1 cellular context compared by ENCODE assay signal in the genomic region with DNA sequence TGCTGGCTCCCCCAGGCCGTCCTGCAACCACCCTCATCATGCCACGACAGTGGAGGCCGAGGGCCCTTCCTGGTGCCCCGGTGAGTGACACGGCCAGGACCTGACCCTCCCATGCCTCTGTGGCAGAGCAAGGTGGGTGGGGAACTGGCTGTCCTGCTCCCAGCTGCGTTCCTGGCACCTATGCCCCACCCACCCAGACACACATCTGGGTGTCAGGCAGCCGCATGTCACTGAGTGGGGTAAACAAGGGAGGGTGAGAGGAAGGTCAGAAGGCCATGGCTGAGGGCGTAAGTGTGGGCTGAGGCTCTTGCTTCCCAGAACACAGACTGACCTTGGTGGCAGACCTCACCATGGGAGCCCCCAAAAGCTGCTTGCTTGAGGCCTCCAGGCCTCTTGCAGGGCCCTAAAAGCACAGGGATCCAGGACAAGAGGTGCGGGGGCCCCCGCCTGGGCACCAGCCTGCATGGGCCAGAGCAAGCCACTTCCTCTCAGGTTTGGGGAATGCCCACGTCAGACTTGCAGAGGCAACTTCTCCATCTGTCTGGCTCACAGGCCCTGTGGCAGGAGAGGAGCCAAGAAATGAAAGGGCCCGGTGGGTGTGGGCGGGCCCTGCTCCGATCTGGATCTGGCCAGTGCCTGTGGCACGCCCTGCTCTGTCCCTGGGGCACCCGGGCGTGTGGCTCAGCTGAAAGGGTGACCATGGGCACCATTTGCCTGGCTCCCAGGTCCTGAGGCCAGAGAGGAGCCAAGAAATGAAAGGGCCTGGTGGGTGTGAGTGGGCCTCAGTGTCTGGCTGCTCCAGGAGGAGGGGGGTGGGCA.
A peak's percentile ranks its signal among the peaks of the same experiment; 100 is the strongest.
TF ChIP-seq lines count a peak whose summit lies in the region.

No MANE protein-coding gene starts in this region.

TF ChIP-seq in HepG2, 621 proteins besides CTCF, POLR2A, EP300 and RAD21 (continued from another document and continues in another):
- TF ChIP-seq, protein P1, sequence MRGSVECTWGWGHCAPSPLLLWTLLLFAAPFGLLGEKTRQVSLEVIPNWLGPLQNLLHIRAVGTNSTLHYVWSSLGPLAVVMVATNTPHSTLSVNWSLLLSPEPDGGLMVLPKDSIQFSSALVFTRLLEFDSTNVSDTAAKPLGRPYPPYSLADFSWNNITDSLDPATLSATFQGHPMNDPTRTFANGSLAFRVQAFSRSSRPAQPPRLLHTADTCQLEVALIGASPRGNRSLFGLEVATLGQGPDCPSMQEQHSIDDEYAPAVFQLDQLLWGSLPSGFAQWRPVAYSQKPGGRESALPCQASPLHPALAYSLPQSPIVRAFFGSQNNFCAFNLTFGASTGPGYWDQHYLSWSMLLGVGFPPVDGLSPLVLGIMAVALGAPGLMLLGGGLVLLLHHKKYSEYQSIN (CRISPR knock-in tag; IDR thresholded peaks at IDR 0.05; ENCODE audit: borderline replicate concordance) = no peak
- TF ChIP-seq MAF1 (CRISPR knock-in tag; IDR thresholded peaks at IDR 0.05; ENCODE audit: borderline replicate concordance) (no peak), ZNF430 (CRISPR knock-in tag; IDR thresholded peaks at IDR 0.05) (peak; percentile 74), NR2C2 (CRISPR knock-in tag; IDR thresholded peaks at IDR 0.05; ENCODE audit: borderline replicate concordance) (no peak), PCBP1 (IDR thresholded peaks at IDR 0.05; ENCODE audit: borderline replicate concordance, low read depth, low read length) (0 out of 2 replicates have a peak, but pooled peaks have one; percentile 12), ZNF644 (CRISPR knock-in tag; IDR thresholded peaks at IDR 0.05; ENCODE audit: low read depth) (no peak; the same call in 1 of the 2 replicates), ZNF292 (CRISPR knock-in tag; IDR thresholded peaks at IDR 0.05; ENCODE audit: borderline replicate concordance, low read depth) (0 out of 2 replicates have a peak, but pooled peaks have one; percentile 10), FOXK1 (CRISPR knock-in tag; IDR thresholded peaks at IDR 0.05; ENCODE audit: borderline replicate concordance, low read depth) (peak; percentile 92), GABPB1 (CRISPR knock-in tag; IDR thresholded peaks at IDR 0.05) (peak; percentile 35), DPF2 (CRISPR knock-in tag; IDR thresholded peaks at IDR 0.05; ENCODE audit: borderline replicate concordance, low read depth) (no peak; the same call in 1 of the 2 replicates), AKAP8 (CRISPR knock-in tag; IDR thresholded peaks at IDR 0.05) (no peak), ZFP1 (CRISPR knock-in tag; IDR thresholded peaks at IDR 0.05) (0 out of 2 replicates have a peak, but pooled peaks have one; percentile 28), ZNF546 (CRISPR knock-in tag; conservative IDR thresholded peaks at IDR 0.05) (0 out of 2 replicates have a peak, but pooled peaks have one; percentile 61), ZNF589 (CRISPR knock-in tag; conservative IDR thresholded peaks at IDR 0.05) (peak; percentile 65; the same call in 1 of the 2 replicates), ZZZ3 (CRISPR knock-in tag; IDR thresholded peaks at IDR 0.05; ENCODE audit: borderline replicate concordance) (0 out of 2 replicates have a peak, but pooled peaks have one; percentile 16), HNRNPLL (IDR thresholded peaks at IDR 0.05; ENCODE audit: low read depth, low read length, poor library complexity, severe bottlenecking) (peak; percentile 11), HES4 (CRISPR knock-in tag; IDR thresholded peaks at IDR 0.05; ENCODE audit: borderline replicate concordance) (0 out of 2 replicates have a peak, but pooled peaks have one; percentile 14), ZNF788 (CRISPR knock-in tag; IDR thresholded peaks at IDR 0.05; ENCODE audit: borderline replicate concordance) (no peak), RXRB (CRISPR knock-in tag; IDR thresholded peaks at IDR 0.05; ENCODE audit: borderline replicate concordance) (peak; percentile 73; the same call in 1 of the 2 replicates), ZNF550 (CRISPR knock-in tag; IDR thresholded peaks at IDR 0.05; ENCODE audit: borderline replicate concordance) (0 out of 2 replicates have a peak, but pooled peaks have one; percentile 30), ZNF616 (CRISPR knock-in tag; IDR thresholded peaks at IDR 0.05; ENCODE audit: low read depth) (0 out of 2 replicates have a peak, but pooled peaks have one; percentile 6), ZNF260 (CRISPR knock-in tag; IDR thresholded peaks at IDR 0.05; ENCODE audit: borderline replicate concordance, low read depth) (no peak), MYC (CRISPR knock-in tag; IDR thresholded peaks at IDR 0.05; ENCODE audit: borderline replicate concordance) (peak; percentile 45), FOXM1 (CRISPR knock-in tag; IDR thresholded peaks at IDR 0.05) (no peak), TEAD3 (CRISPR knock-in tag; optimal IDR thresholded peaks at IDR 0.05; ENCODE audit: borderline replicate concordance) (peak; percentile 78), PCBP2 (optimal IDR thresholded peaks at IDR 0.05; ENCODE audit: low read depth, low read length, poor library complexity, severe bottlenecking) (no peak), GATAD2A (CRISPR knock-in tag; IDR thresholded peaks at IDR 0.05) (peak; percentile 76), ZKSCAN5 (CRISPR knock-in tag; IDR thresholded peaks at IDR 0.05) (no peak), HMG20A (CRISPR knock-in tag; IDR thresholded peaks at IDR 0.05; ENCODE audit: borderline replicate concordance) (peak; percentile 38; the same call in 1 of the 2 replicates), ZNF232 (CRISPR knock-in tag; IDR thresholded peaks at IDR 0.05; ENCODE audit: borderline replicate concordance) (no peak), SOX13 (IDR thresholded peaks at IDR 0.05) (no peak), SOX13 (CRISPR knock-in tag; conservative IDR thresholded peaks at IDR 0.05 in 1 of 2, IDR thresholded peaks at IDR 0.05 in 1 of 2) (peak in 1 of 2 experiments; percentile 45; a peak in 1 of 4 replicates), SKI (IDR thresholded peaks at IDR 0.05; ENCODE audit: partially characterized antibody) (peak; percentile 50), ZFX (CRISPR knock-in tag; IDR thresholded peaks at IDR 0.05; ENCODE audit: low read depth) (peak; percentile 74), THAP11 (CRISPR knock-in tag; IDR thresholded peaks at IDR 0.05) (peak; percentile 58)
- TF ChIP-seq, protein P2, sequence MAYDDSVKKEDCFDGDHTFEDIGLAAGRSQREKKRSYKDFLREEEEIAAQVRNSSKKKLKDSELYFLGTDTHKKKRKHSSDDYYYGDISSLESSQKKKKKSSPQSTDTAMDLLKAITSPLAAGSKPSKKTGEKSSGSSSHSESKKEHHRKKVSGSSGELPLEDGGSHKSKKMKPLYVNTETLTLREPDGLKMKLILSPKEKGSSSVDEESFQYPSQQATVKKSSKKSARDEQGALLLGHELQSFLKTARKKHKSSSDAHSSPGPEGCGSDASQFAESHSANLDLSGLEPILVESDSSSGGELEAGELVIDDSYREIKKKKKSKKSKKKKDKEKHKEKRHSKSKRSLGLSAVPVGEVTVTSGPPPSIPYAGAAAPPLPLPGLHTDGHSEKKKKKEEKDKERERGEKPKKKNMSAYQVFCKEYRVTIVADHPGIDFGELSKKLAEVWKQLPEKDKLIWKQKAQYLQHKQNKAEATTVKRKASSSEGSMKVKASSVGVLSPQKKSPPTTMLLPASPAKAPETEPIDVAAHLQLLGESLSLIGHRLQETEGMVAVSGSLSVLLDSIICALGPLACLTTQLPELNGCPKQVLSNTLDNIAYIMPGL (CRISPR knock-in tag; IDR thresholded peaks at IDR 0.05; ENCODE audit: borderline replicate concordance in 1 of 2, low read depth in 1 of 2) = peak in 1 of 2 experiments; percentile 59; a peak in 1 of 4 replicates
- TF ChIP-seq, protein P3, sequence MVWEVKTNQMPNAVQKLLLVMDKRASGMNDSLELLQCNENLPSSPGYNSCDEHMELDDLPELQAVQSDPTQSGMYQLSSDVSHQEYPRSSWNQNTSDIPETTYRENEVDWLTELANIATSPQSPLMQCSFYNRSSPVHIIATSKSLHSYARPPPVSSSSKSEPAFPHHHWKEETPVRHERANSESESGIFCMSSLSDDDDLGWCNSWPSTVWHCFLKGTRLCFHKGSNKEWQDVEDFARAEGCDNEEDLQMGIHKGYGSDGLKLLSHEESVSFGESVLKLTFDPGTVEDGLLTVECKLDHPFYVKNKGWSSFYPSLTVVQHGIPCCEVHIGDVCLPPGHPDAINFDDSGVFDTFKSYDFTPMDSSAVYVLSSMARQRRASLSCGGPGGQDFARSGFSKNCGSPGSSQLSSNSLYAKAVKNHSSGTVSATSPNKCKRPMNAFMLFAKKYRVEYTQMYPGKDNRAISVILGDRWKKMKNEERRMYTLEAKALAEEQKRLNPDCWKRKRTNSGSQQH (CRISPR knock-in tag; IDR thresholded peaks at IDR 0.05; ENCODE audit: low read depth) = peak; percentile 3; the same call in 1 of the 2 replicates
- TF ChIP-seq, protein P4, sequence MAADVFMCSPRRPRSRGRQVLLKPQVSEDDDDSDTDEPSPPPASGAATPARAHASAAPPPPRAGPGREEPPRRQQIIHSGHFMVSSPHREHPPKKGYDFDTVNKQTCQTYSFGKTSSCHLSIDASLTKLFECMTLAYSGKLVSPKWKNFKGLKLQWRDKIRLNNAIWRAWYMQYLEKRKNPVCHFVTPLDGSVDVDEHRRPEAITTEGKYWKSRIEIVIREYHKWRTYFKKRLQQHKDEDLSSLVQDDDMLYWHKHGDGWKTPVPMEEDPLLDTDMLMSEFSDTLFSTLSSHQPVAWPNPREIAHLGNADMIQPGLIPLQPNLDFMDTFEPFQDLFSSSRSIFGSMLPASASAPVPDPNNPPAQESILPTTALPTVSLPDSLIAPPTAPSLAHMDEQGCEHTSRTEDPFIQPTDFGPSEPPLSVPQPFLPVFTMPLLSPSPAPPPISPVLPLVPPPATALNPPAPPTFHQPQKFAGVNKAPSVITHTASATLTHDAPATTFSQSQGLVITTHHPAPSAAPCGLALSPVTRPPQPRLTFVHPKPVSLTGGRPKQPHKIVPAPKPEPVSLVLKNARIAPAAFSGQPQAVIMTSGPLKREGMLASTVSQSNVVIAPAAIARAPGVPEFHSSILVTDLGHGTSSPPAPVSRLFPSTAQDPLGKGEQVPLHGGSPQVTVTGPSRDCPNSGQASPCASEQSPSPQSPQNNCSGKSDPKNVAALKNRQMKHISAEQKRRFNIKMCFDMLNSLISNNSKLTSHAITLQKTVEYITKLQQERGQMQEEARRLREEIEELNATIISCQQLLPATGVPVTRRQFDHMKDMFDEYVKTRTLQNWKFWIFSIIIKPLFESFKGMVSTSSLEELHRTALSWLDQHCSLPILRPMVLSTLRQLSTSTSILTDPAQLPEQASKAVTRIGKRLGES (CRISPR knock-in tag; IDR thresholded peaks at IDR 0.05; ENCODE audit: borderline replicate concordance) = no peak
- TF ChIP-seq, protein P5, sequence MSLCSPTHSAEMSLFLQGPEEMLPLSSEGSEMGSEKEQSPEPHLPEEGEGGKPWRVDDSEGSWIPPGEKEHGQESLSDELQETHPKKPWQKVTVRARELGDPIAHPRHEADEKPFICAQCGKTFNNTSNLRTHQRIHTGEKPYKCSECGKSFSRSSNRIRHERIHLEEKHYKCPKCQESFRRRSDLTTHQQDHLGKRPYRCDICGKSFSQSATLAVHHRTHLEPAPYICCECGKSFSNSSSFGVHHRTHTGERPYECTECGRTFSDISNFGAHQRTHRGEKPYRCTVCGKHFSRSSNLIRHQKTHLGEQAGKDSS (CRISPR knock-in tag; IDR thresholded peaks at IDR 0.05; ENCODE audit: borderline replicate concordance, low read depth) = peak; percentile 71; the same call in 1 of the 2 replicates
- TF ChIP-seq, protein P6, sequence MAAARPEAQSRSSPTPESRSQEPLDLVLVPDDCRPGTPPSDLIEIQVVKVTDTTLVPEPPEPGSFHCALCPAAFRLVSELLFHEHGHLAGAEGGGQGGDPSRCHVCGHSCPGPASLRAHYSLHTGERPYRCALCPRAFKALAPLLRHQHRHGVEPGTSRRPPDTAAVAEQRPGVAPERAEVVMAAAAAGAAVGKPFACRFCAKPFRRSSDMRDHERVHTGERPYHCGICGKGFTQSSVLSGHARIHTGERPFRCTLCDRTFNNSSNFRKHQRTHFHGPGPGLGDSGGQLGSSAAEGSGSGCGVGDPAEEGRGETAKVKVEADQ (CRISPR knock-in tag; IDR thresholded peaks at IDR 0.05; ENCODE audit: borderline replicate concordance) = no peak
- TF ChIP-seq, protein P7, sequence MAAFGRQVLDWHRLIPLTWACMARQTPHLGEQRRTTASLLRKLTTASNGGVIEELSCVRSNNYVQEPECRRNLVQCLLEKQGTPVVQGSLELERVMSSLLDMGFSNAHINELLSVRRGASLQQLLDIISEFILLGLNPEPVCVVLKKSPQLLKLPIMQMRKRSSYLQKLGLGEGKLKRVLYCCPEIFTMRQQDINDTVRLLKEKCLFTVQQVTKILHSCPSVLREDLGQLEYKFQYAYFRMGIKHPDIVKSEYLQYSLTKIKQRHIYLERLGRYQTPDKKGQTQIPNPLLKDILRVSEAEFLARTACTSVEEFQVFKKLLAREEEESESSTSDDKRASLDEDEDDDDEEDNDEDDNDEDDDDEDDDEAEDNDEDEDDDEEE (CRISPR knock-in tag; IDR thresholded peaks at IDR 0.05) = no peak
- TF ChIP-seq, protein P8, sequence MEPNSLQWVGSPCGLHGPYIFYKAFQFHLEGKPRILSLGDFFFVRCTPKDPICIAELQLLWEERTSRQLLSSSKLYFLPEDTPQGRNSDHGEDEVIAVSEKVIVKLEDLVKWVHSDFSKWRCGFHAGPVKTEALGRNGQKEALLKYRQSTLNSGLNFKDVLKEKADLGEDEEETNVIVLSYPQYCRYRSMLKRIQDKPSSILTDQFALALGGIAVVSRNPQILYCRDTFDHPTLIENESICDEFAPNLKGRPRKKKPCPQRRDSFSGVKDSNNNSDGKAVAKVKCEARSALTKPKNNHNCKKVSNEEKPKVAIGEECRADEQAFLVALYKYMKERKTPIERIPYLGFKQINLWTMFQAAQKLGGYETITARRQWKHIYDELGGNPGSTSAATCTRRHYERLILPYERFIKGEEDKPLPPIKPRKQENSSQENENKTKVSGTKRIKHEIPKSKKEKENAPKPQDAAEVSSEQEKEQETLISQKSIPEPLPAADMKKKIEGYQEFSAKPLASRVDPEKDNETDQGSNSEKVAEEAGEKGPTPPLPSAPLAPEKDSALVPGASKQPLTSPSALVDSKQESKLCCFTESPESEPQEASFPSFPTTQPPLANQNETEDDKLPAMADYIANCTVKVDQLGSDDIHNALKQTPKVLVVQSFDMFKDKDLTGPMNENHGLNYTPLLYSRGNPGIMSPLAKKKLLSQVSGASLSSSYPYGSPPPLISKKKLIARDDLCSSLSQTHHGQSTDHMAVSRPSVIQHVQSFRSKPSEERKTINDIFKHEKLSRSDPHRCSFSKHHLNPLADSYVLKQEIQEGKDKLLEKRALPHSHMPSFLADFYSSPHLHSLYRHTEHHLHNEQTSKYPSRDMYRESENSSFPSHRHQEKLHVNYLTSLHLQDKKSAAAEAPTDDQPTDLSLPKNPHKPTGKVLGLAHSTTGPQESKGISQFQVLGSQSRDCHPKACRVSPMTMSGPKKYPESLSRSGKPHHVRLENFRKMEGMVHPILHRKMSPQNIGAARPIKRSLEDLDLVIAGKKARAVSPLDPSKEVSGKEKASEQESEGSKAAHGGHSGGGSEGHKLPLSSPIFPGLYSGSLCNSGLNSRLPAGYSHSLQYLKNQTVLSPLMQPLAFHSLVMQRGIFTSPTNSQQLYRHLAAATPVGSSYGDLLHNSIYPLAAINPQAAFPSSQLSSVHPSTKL (CRISPR knock-in tag; IDR thresholded peaks at IDR 0.05) = peak; percentile 62
- TF ChIP-seq, protein P9, sequence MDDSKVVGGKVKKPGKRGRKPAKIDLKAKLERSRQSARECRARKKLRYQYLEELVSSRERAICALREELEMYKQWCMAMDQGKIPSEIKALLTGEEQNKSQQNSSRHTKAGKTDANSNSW (CRISPR knock-in tag; IDR thresholded peaks at IDR 0.05; ENCODE audit: borderline replicate concordance) = no peak
